ENCODE assay signal across 16 cellular contexts in the genomic region with DNA sequence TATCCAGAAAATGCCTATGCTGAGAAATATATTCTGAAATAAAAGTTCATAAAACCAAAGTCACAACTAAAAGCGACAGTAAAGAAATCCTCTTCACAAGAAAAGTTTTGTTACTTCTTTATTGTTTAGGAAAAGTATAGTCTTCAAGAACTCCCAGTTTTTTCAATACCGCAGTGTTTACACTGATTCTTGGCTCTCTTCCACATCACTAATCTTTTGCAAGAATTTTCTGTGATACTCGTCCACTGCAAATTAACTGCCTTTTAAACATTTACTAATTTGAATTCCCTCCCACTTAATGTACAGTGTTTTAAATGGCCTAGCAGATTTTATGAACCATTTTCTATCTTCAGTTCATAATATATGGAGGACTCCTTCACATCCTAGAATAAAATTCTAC.
DNase-seq lines count a peak whose midpoint lies in the region; ATAC-seq, FAIRE-seq and TF ChIP-seq lines count a peak whose summit lies in the region.
"Had no signal": no experiment of that assay in that cellular context is flagged by ENCODE, and none has a peak within 500 bp of the region (broad histone marks: within the 10 kb centered on the region; RNA-seq: fewer than 3 reads in every experiment).

No MANE protein-coding gene starts in this region.

- no peak for TF ChIP-seq RAD21 in HepG2 (CRISPR knock-in tag; IDR thresholded peaks at IDR 0.05)

- H3K4me3 ChIP-seq in right lobe of liver: no peak overlapping the region
- no peak overlapping the region for H3K4me3 ChIP-seq in HepG2 (replicated peaks in 1 of 3; ENCODE audit: insufficient read depth in 1 of 3, low read depth in 2 of 3, low read length in 3 of 3)
- no peak overlapping the region for H3K4me3 ChIP-seq in SK-N-MC
- H3K4me3 ChIP-seq: GM12878 had no signal

- no peak overlapping the region for H3K4me2 ChIP-seq in HepG2 (ENCODE audit: low read depth, low read length)

- H2AFZ ChIP-seq in HepG2 (ENCODE audit: low read length): no peak overlapping the region

- no peaks in the 10 kb centered on the region for H3K27me3 ChIP-seq in right lobe of liver
- no peaks in the 10 kb centered on the region for H3K27me3 ChIP-seq in HepG2 (ENCODE audit: control insufficient read depth in 1 of 2, insufficient read depth in 2 of 2, low read length in 2 of 2)

- H3K9me3 ChIP-seq in right lobe of liver: no peaks in the 10 kb centered on the region
- H3K9me3 ChIP-seq in HepG2 (ENCODE audit: low read length): no peaks in the 10 kb centered on the region
- H3K9me3 ChIP-seq in SK-N-MC (ENCODE audit: low read depth, low read length): no peaks in the 10 kb centered on the region

- no peak for TF ChIP-seq CTCF in right lobe of liver (IDR thresholded peaks at IDR 0.05)
- no peak for TF ChIP-seq CTCF in HepG2 (CRISPR knock-in tag; IDR thresholded peaks at IDR 0.05)

- POLR2A ChIA-PET in HepG2 (lab: Yijun Ruan, JAX): no interaction called here

- DNase-seq in right lobe of liver: no peak
- no peak for DNase-seq in HepG2 (ENCODE audit: low spot score)
- no peak for DNase-seq in SK-N-MC (ENCODE audit: low read depth, low spot score)
- peak; percentile 28 for DNase-seq in iris pigment epithelial cell (ENCODE audit: low read depth)
- no peak for DNase-seq in left ventricle myocardium superior
- DNase-seq in COLO829 (ENCODE audit: low spot score): no peak
- DNase-seq in DMS79 (lab: John Stamatoyannopoulos, UW): no peak
- DNase-seq: 8988T; C1 segment of cervical spinal cord; CD4-positive, alpha-beta T cell; DMS53; GOT3; H9 had no signal

- no TSS peak for BruUV-seq in HepG2 (replicated peaks; lab: Mats Ljungman, UMichigan)

- WGBS in right lobe of liver (ENCODE audit: insufficient coverage, low coverage, low lambda C conversion rate, missing lambda C conversion rate): 43% methylated on average over 3 of the region's 3 CpGs
- 94% methylated on average over 3 of the region's 3 CpGs for WGBS in HepG2 (ENCODE audit: low lambda C conversion rate)

- H4K20me1 ChIP-seq in HepG2 (ENCODE audit: insufficient read depth, low read length): no peaks in the 10 kb centered on the region

- in situ Hi-C loops in HepG2 (cut with HindIII; ENCODE audit: extremely low pct_ligation_motif_present, low pct_unique_long_range_greater_than_20kb): no loop called here

- TF ChIP-seq POLR2A in right lobe of liver (IDR thresholded peaks at IDR 0.05) (no peak), HepG2 (IDR thresholded peaks at IDR 0.05; ENCODE audit: insufficient read depth in 1 of 2, low read depth in 2 of 2, low read length in 2 of 2) (no peak)

- no peaks in the 10 kb centered on the region for H3K79me2 ChIP-seq in HepG2 (ENCODE audit: insufficient read depth, low read length)

- H3K9ac ChIP-seq in HepG2 (ENCODE audit: insufficient read depth, low read depth, low read length) (no peak overlapping the region), SK-N-MC (ENCODE audit: insufficient read length) (no peak overlapping the region)

- H3K4me1 ChIP-seq in right lobe of liver (peaks cover 0 to 8% (median 0%) of the 10 kb centered on the region in 4 donors), HepG2 (ENCODE audit: insufficient read depth, low read length) (no peaks in the 10 kb centered on the region)

- no peak for FAIRE-seq in HepG2 (lab: Jason Lieb, UNC)
- FAIRE-seq: GM12878, GM18507 had no signal

- peak in 3 of 4 donors; percentile 49 to 53 (median 53) for ATAC-seq in right lobe of liver
- no peak for ATAC-seq in HepG2
- ATAC-seq in GM21423 (IDR thresholded peaks at IDR 0.05; ENCODE audit: unreplicated experiment): no peak
- ATAC-seq in left ventricle myocardium superior: no peak
- ATAC-seq: GM12878 had no signal

- intact Hi-C loops in right lobe of liver (cut with DNase I) (no loop called here), HepG2 (cut with micrococcal nuclease; ENCODE audit: unreplicated experiment) (no loop called here), left ventricle myocardium superior (cut with micrococcal nuclease) (no loop called here)

- H3K27ac ChIP-seq in right lobe of liver: no peak overlapping the region
- no peak overlapping the region for H3K27ac ChIP-seq in HepG2 (ENCODE audit: extremely low read length, insufficient read depth, low read length)
- H3K27ac ChIP-seq in SK-N-MC: peak overlapping the region; percentile 34; the same call in 1 of the 2 replicates

- no peak for TF ChIP-seq EP300 in HepG2 (IDR thresholded peaks at IDR 0.05; ENCODE audit: low read depth in 2 of 2, low read length in 2 of 2)
- TF ChIP-seq EP300 in HepG2 (CRISPR knock-in tag; IDR thresholded peaks at IDR 0.05; ENCODE audit: borderline replicate concordance): no peak

- CTCF ChIA-PET in HepG2 (lab: Yijun Ruan, JAX; ENCODE audit: low intra/inter-chr PET ratio, low total read pairs): no interaction called here

- H3K36me3 ChIP-seq in right lobe of liver (peaks cover 0 to 36% (median 9%) of the 10 kb centered on the region in 4 donors), HepG2 (replicated peaks in 1 of 2; ENCODE audit: control insufficient read depth in 1 of 2, insufficient read depth in 2 of 2, low read length in 2 of 2) (peaks cover 6 to 56% of the 10 kb centered on the region in 2 experiments), SK-N-MC (ENCODE audit: insufficient read depth, low read length) (peaks cover 90% of the 10 kb centered on the region)

TF ChIP-seq in HepG2, 621 proteins besides CTCF, POLR2A, EP300 and RAD21:
- no peak for TF ChIP-seq ZNF331 (CRISPR knock-in tag; IDR thresholded peaks at IDR 0.05)
- no peak for TF ChIP-seq RFX1 (IDR thresholded peaks at IDR 0.05)
- no peak for TF ChIP-seq PRMT3 (CRISPR knock-in tag; IDR thresholded peaks at IDR 0.05; ENCODE audit: borderline replicate concordance, low read depth)
- no peak for TF ChIP-seq ZFP82 (CRISPR knock-in tag; IDR thresholded peaks at IDR 0.05; ENCODE audit: borderline replicate concordance)
- TF ChIP-seq POGZ (CRISPR knock-in tag; IDR thresholded peaks at IDR 0.05): no peak
- TF ChIP-seq HDAC1 (CRISPR knock-in tag; IDR thresholded peaks at IDR 0.05): no peak
- TF ChIP-seq, protein P1, sequence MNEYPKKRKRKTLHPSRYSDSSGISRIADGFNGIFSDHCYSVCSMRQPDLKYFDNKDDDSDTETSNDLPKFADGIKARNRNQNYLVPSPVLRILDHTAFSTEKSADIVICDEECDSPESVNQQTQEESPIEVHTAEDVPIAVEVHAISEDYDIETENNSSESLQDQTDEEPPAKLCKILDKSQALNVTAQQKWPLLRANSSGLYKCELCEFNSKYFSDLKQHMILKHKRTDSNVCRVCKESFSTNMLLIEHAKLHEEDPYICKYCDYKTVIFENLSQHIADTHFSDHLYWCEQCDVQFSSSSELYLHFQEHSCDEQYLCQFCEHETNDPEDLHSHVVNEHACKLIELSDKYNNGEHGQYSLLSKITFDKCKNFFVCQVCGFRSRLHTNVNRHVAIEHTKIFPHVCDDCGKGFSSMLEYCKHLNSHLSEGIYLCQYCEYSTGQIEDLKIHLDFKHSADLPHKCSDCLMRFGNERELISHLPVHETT (CRISPR knock-in tag; conservative IDR thresholded peaks at IDR 0.05): no peak
- no peak for TF ChIP-seq NR1H2 (CRISPR knock-in tag; IDR thresholded peaks at IDR 0.05; ENCODE audit: borderline replicate concordance, low read depth)

Comparison
In these comparisons a context has a peak if more than half of its experiments do, and no peak if none do; other contexts are left out.
1. ATAC-seq: peak in right lobe of liver (3 of 4); none in HepG2 (single experiment), GM21423 (single experiment) and left ventricle myocardium superior (single experiment).